ENCODE assay signal across 19 cellular contexts in genomic region chr9:137727716-137728115, GRCh38.
DNase-seq lines count a peak whose midpoint lies in the region; ATAC-seq and TF ChIP-seq lines count a peak whose summit lies in the region.
"Had no signal": no experiment of that assay in that cellular context is flagged by ENCODE, and none has a peak within 500 bp of the region (broad histone marks: within the 10 kb centered on the region; RNA-seq: fewer than 3 reads in every experiment).

No MANE protein-coding gene starts in this region.

- peak overlapping the region; percentile 25 for H3K27ac Mint-ChIP-seq in activated CD8-positive, alpha-beta T cell treated with anti-CD3 and anti-CD28 coated beads for 36 hours
- no peak overlapping the region for H3K27ac Mint-ChIP-seq in activated CD8-positive, alpha-beta T cell treated with anti-CD3 and anti-CD28 coated beads, Interleukin-2, amount 10 ng/mL, durations not matched to agents 7 days and 5 days
- H3K27ac Mint-ChIP-seq in CD4-positive, CD25-positive, alpha-beta regulatory T cell: peak overlapping the region; percentile 23 to 71 (median 61)
- H3K27ac Mint-ChIP-seq in immature natural killer cell: peak overlapping the region in 4 of 6 donors; percentile 9 to 85 (median 36)
- peak overlapping the region; percentile 31 for H3K27ac Mint-ChIP-seq in stimulated activated memory B cell treated with anti-CD40 and anti-IgM and Interleukin-4, amounts not matched to agents 10 μg/mL and 1 μg/mL and 100 μg/mL, for 72 hours

- H3K27me3 Mint-ChIP-seq in activated CD8-positive, alpha-beta T cell treated with anti-CD3 and anti-CD28 coated beads for 36 hours: no peaks in the 10 kb centered on the region
- no peaks in the 10 kb centered on the region for H3K27me3 Mint-ChIP-seq in activated CD8-positive, alpha-beta T cell treated with anti-CD3 and anti-CD28 coated beads, Interleukin-2, amount 10 ng/mL, durations not matched to agents 7 days and 5 days (ENCODE audit: low read depth)
- no peaks in the 10 kb centered on the region for H3K27me3 Mint-ChIP-seq in CD4-positive, CD25-positive, alpha-beta regulatory T cell
- peaks cover 22 to 26% (median 22%) of the 10 kb centered on the region in 3 donors for H3K27me3 Mint-ChIP-seq in immature natural killer cell (ENCODE audit: low read depth in 3 of 3)
- H3K27me3 Mint-ChIP-seq in stimulated activated memory B cell treated with anti-CD40 and anti-IgM and Interleukin-4, amounts not matched to agents 10 μg/mL and 1 μg/mL and 100 μg/mL, for 72 hours: no peaks in the 10 kb centered on the region

- peaks cover 37% of the 10 kb centered on the region for H3K36me3 ChIP-seq in CD4-positive, CD25-positive, alpha-beta regulatory T cell (ENCODE audit: control insufficient read depth, insufficient read depth, low read length)

- H3K4me1 Mint-ChIP-seq in activated CD8-positive, alpha-beta T cell treated with anti-CD3 and anti-CD28 coated beads for 36 hours (ENCODE audit: low read depth): peaks cover 31% of the 10 kb centered on the region
- H3K4me1 Mint-ChIP-seq in activated CD8-positive, alpha-beta T cell treated with anti-CD3 and anti-CD28 coated beads, Interleukin-2, amount 10 ng/mL, durations not matched to agents 7 days and 5 days (ENCODE audit: low read depth): peaks cover 17% of the 10 kb centered on the region
- peaks cover 5 to 47% (median 35%) of the 10 kb centered on the region in 4 donors for H3K4me1 Mint-ChIP-seq in CD4-positive, CD25-positive, alpha-beta regulatory T cell
- peaks cover 61 to 70% of the 10 kb centered on the region in 2 donors for H3K4me1 Mint-ChIP-seq in immature natural killer cell
- peaks cover 45% of the 10 kb centered on the region for H3K4me1 Mint-ChIP-seq in stimulated activated memory B cell treated with anti-CD40 and anti-IgM and Interleukin-4, amounts not matched to agents 10 μg/mL and 1 μg/mL and 100 μg/mL, for 72 hours

- H3K9me3 ChIP-seq in CD4-positive, CD25-positive, alpha-beta regulatory T cell (ENCODE audit: control insufficient read depth in 2 of 2, low read length in 2 of 2): no peaks in the 10 kb centered on the region

- H3K36me3 Mint-ChIP-seq in activated CD8-positive, alpha-beta T cell treated with anti-CD3 and anti-CD28 coated beads for 36 hours (ENCODE audit: low read depth): peaks cover 77% of the 10 kb centered on the region
- peaks cover 87% of the 10 kb centered on the region for H3K36me3 Mint-ChIP-seq in activated CD8-positive, alpha-beta T cell treated with anti-CD3 and anti-CD28 coated beads, Interleukin-2, amount 10 ng/mL, durations not matched to agents 7 days and 5 days (ENCODE audit: low read depth)
- H3K36me3 Mint-ChIP-seq in CD4-positive, CD25-positive, alpha-beta regulatory T cell: peaks cover 53% of the 10 kb centered on the region
- H3K36me3 Mint-ChIP-seq in immature natural killer cell: peaks cover 50 to 72% (median 53%) of the 10 kb centered on the region in 3 donors
- peaks cover 87% of the 10 kb centered on the region for H3K36me3 Mint-ChIP-seq in stimulated activated memory B cell treated with anti-CD40 and anti-IgM and Interleukin-4, amounts not matched to agents 10 μg/mL and 1 μg/mL and 100 μg/mL, for 72 hours

- ATAC-seq in activated CD8-positive, alpha-beta T cell treated with anti-CD3 and anti-CD28 coated beads for 36 hours: no peak
- no peak for ATAC-seq in activated CD8-positive, alpha-beta T cell treated with anti-CD3 and anti-CD28 coated beads, Interleukin-2, amount 10 ng/mL, durations not matched to agents 7 days and 5 days
- no peak for ATAC-seq in CD4-positive, CD25-positive, alpha-beta regulatory T cell (ENCODE audit: low read depth in 2 of 2)
- no peak for ATAC-seq in stimulated activated memory B cell treated with anti-CD40 and anti-IgM and Interleukin-4, amounts not matched to agents 10 μg/mL and 1 μg/mL and 100 μg/mL, for 72 hours
- ATAC-seq in GM21526 (IDR thresholded peaks at IDR 0.05; ENCODE audit: low FRiP score, unreplicated experiment): no peak
- ATAC-seq: Panc1 had no signal

- intact Hi-C loops in activated CD8-positive, alpha-beta T cell treated with anti-CD3 and anti-CD28 coated beads for 36 hours (cut with micrococcal nuclease): no loop called here

- no peak for DNase-seq in activated CD8-positive, alpha-beta T cell treated with anti-CD3 and anti-CD28 coated beads for 36 hours
- no peak for DNase-seq in activated CD8-positive, alpha-beta T cell treated with anti-CD3 and anti-CD28 coated beads, Interleukin-2, amount 10 ng/mL, durations not matched to agents 7 days and 5 days
- no peak for DNase-seq in CD4-positive, CD25-positive, alpha-beta regulatory T cell
- no peak for DNase-seq in immature natural killer cell
- DNase-seq in RKO (ENCODE audit: low spot score): no peak
- DNase-seq: AML-193; KG1; NCI-H1092 treated with DMSO at 0.1 percent for 48 hours; NCI-H146; NCI-H2029 treated with DMSO at 0.1 percent for 48 hours; NCI-H226; NCI-H524; NCI-H774; NK-92 treated with Interleukin-12 subunit alpha and Interleukin-12 subunit beta, amount 100 ng/mL, for 24 hours; SJCRH30 had no signal

- POLR2A ChIA-PET in activated CD8-positive, alpha-beta T cell treated with anti-CD3 and anti-CD28 coated beads for 36 hours (lab: Charles Lee): no interaction called here
- POLR2A ChIA-PET in activated CD8-positive, alpha-beta T cell treated with anti-CD3 and anti-CD28 coated beads, Interleukin-2, amount 10 ng/mL, durations not matched to agents 7 days and 5 days (lab: Charles Lee): no interaction called here

- H3K4me1 ChIP-seq in CD4-positive, CD25-positive, alpha-beta regulatory T cell (ENCODE audit: control insufficient read depth, insufficient read depth, low read length, poor library complexity, severe bottlenecking): peaks cover 16% of the 10 kb centered on the region
- H3K4me1 ChIP-seq: SJCRH30 had no signal

- peaks cover 12% of the 10 kb centered on the region for H3K9me3 Mint-ChIP-seq in activated CD8-positive, alpha-beta T cell treated with anti-CD3 and anti-CD28 coated beads for 36 hours
- peaks cover 20% of the 10 kb centered on the region for H3K9me3 Mint-ChIP-seq in activated CD8-positive, alpha-beta T cell treated with anti-CD3 and anti-CD28 coated beads, Interleukin-2, amount 10 ng/mL, durations not matched to agents 7 days and 5 days (ENCODE audit: insufficient read depth)
- peaks cover 0 to 15% (median 3%) of the 10 kb centered on the region in 7 donors for H3K9me3 Mint-ChIP-seq in CD4-positive, CD25-positive, alpha-beta regulatory T cell
- peaks cover 7 to 14% (median 11%) of the 10 kb centered on the region in 6 donors for H3K9me3 Mint-ChIP-seq in immature natural killer cell
- peaks cover 4% of the 10 kb centered on the region for H3K9me3 Mint-ChIP-seq in stimulated activated memory B cell treated with anti-CD40 and anti-IgM and Interleukin-4, amounts not matched to agents 10 μg/mL and 1 μg/mL and 100 μg/mL, for 72 hours

- no peaks in the 10 kb centered on the region for H3K27me3 ChIP-seq in CD4-positive, CD25-positive, alpha-beta regulatory T cell (ENCODE audit: control insufficient read depth, insufficient read depth, low read length)
- H3K27me3 ChIP-seq: SJCRH30 had no signal

- no peak overlapping the region for H3K4me3 Mint-ChIP-seq in activated CD8-positive, alpha-beta T cell treated with anti-CD3 and anti-CD28 coated beads for 36 hours
- H3K4me3 Mint-ChIP-seq in activated CD8-positive, alpha-beta T cell treated with anti-CD3 and anti-CD28 coated beads, Interleukin-2, amount 10 ng/mL, durations not matched to agents 7 days and 5 days: no peak overlapping the region
- no peak overlapping the region for H3K4me3 Mint-ChIP-seq in CD4-positive, CD25-positive, alpha-beta regulatory T cell
- peak overlapping the region in 4 of 5 donors; percentile 18 to 64 (median 37) for H3K4me3 Mint-ChIP-seq in immature natural killer cell
- H3K4me3 Mint-ChIP-seq in stimulated activated memory B cell treated with anti-CD40 and anti-IgM and Interleukin-4, amounts not matched to agents 10 μg/mL and 1 μg/mL and 100 μg/mL, for 72 hours: no peak overlapping the region

- no peak overlapping the region for H3K4me3 ChIP-seq in CD4-positive, CD25-positive, alpha-beta regulatory T cell (ENCODE audit: low read depth, low read length)
- H3K4me3 ChIP-seq: SJCRH30 had no signal

- CTCF ChIA-PET in activated CD8-positive, alpha-beta T cell treated with anti-CD3 and anti-CD28 coated beads for 36 hours (lab: Charles Lee): no interaction called here
- CTCF ChIA-PET in activated CD8-positive, alpha-beta T cell treated with anti-CD3 and anti-CD28 coated beads, Interleukin-2, amount 10 ng/mL, durations not matched to agents 7 days and 5 days (lab: Charles Lee): no interaction called here

- H3K27ac ChIP-seq in CD4-positive, CD25-positive, alpha-beta regulatory T cell (ENCODE audit: insufficient read depth, low read length, poor library complexity, severe bottlenecking): no peak overlapping the region
- H3K27ac ChIP-seq: C4-2B, SJCRH30 had no signal

- no peak for TF ChIP-seq CTCF in activated CD8-positive, alpha-beta T cell treated with anti-CD3 and anti-CD28 coated beads for 36 hours (IDR thresholded peaks at IDR 0.05)

Comparison
In these comparisons a context has a peak if more than half of its experiments do, and no peak if none do; other contexts are left out.
1. H3K4me3 Mint-ChIP-seq: peak in immature natural killer cell (4 of 5); none in activated CD8-positive, alpha-beta T cell treated with anti-CD3 and anti-CD28 coated beads for 36 hours (single experiment), activated CD8-positive, alpha-beta T cell treated with anti-CD3 and anti-CD28 coated beads, Interleukin-2, amount 10 ng/mL, durations not matched to agents 7 days and 5 days (single experiment), CD4-positive, CD25-positive, alpha-beta regulatory T cell (0 of 4) and stimulated activated memory B cell treated with anti-CD40 and anti-IgM and Interleukin-4, amounts not matched to agents 10 μg/mL and 1 μg/mL and 100 μg/mL, for 72 hours (single experiment).